Comparison of ENCODE assay signal across 13 cellular contexts in the genomic region with DNA sequence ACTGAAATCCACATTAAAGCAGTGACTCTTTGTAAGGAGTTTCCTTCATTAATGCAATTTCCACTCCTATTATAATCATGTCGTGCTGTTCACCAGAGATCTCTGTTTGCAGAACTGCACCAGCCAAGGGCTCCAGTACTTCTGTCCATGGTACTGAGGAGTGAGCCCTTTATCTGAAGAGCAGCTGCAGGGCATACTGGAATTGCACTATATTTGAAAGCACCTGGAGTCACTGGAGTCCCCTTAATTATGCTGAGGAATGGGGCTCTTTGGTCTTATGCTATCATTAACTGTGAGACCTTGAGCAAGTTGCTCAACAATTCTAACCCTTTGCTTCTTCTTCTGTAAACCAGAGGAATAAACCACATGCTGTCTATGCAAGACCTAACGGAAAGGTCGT.
A peak's percentile ranks its signal among the peaks of the same experiment; 100 is the strongest.
DNase-seq lines count a peak whose midpoint lies in the region; ATAC-seq and TF ChIP-seq lines count a peak whose summit lies in the region.
"Had no signal": no experiment of that assay in that cellular context is flagged by ENCODE, and none has a peak within 500 bp of the region (broad histone marks: within the 10 kb centered on the region; RNA-seq: fewer than 3 reads in every experiment).

No MANE protein-coding gene starts in this region.

- H2AFZ ChIP-seq in GM23248: no peak overlapping the region

- H3K27me3 ChIP-seq in GM23248 (replicated peaks; ENCODE audit: insufficient read depth) (no peaks in the 10 kb centered on the region), right lobe of liver (no peaks in the 10 kb centered on the region), gastroesophageal sphincter (no peaks in the 10 kb centered on the region)

- H4K20me1 ChIP-seq in GM23248 (ENCODE audit: insufficient read depth): no peaks in the 10 kb centered on the region

- H3K9me3 ChIP-seq in GM23248 (ENCODE audit: low read depth) (no peaks in the 10 kb centered on the region), right lobe of liver (no peaks in the 10 kb centered on the region), gastroesophageal sphincter (no peaks in the 10 kb centered on the region)

- no peaks in the 10 kb centered on the region for H3K79me2 ChIP-seq in GM23248 (ENCODE audit: insufficient read depth)

- TF ChIP-seq POLR2A in right lobe of liver (IDR thresholded peaks at IDR 0.05) (no peak), gastroesophageal sphincter (IDR thresholded peaks at IDR 0.05) (no peak)

- H3K9ac ChIP-seq in GM23248: no peak overlapping the region
- H3K9ac ChIP-seq: KMS-11 had no signal

- H3K27me3 Mint-ChIP-seq in activated naive CD8-positive, alpha-beta T cell treated with anti-CD3 and anti-CD28 coated beads for 36 hours: peaks cover 14% of the 10 kb centered on the region
- H3K27me3 Mint-ChIP-seq: dendritic cell treated with granulocyte-macrophage colony-stimulating factor and Interleukin-4, amounts not matched to agents 40 ng/mL and 50 ng/mL, for 4 days had no signal

- H3K4me3 Mint-ChIP-seq in activated naive CD8-positive, alpha-beta T cell treated with anti-CD3 and anti-CD28 coated beads for 36 hours: no peak overlapping the region
- H3K4me3 Mint-ChIP-seq: dendritic cell treated with granulocyte-macrophage colony-stimulating factor and Interleukin-4, amounts not matched to agents 40 ng/mL and 50 ng/mL, for 4 days had no signal

- H3K4me1 Mint-ChIP-seq in activated naive CD8-positive, alpha-beta T cell treated with anti-CD3 and anti-CD28 coated beads for 36 hours: no peaks in the 10 kb centered on the region

- no peak overlapping the region for H3K27ac Mint-ChIP-seq in activated naive CD8-positive, alpha-beta T cell treated with anti-CD3 and anti-CD28 coated beads for 36 hours
- H3K27ac Mint-ChIP-seq: dendritic cell treated with granulocyte-macrophage colony-stimulating factor and Interleukin-4, amounts not matched to agents 40 ng/mL and 50 ng/mL, for 4 days had no signal

- 65 to 69% methylated on average over 3 of the region's 3 CpGs for WGBS in GM23248 (ENCODE audit: low coverage in 1 of 2, low lambda C conversion rate in 2 of 2, missing lambda C conversion rate in 2 of 2), 2 experiments
- 85% methylated on average over 3 of the region's 3 CpGs for WGBS in right lobe of liver (ENCODE audit: insufficient coverage, low coverage, low lambda C conversion rate, missing lambda C conversion rate)
- 0 to 69% methylated on average over 1 to 3 of the region's 3 CpGs for WGBS in gastroesophageal sphincter (ENCODE audit: low coverage in 1 of 2), 2 donors

- no peaks in the 10 kb centered on the region for H3K36me3 Mint-ChIP-seq in activated naive CD8-positive, alpha-beta T cell treated with anti-CD3 and anti-CD28 coated beads for 36 hours

- intact Hi-C loops in right lobe of liver (cut with DNase I): no loop called here

- TF ChIP-seq CTCF in right lobe of liver (IDR thresholded peaks at IDR 0.05): no peak
- TF ChIP-seq CTCF in gastroesophageal sphincter (IDR thresholded peaks at IDR 0.05): no peak

- H3K27ac ChIP-seq in GM23248: no peak overlapping the region
- no peak overlapping the region for H3K27ac ChIP-seq in right lobe of liver
- H3K27ac ChIP-seq in gastroesophageal sphincter: no peak overlapping the region
- H3K27ac ChIP-seq: KMS-11 had no signal

- no peak for TF ChIP-seq EP300 in gastroesophageal sphincter (IDR thresholded peaks at IDR 0.05)

- H3F3A ChIP-seq in GM23248 (ENCODE audit: insufficient read depth): 0 out of 2 replicates have a peak, but pooled peaks cover 11% of the 10 kb centered on the region

- peak; percentile 38 for DNase-seq in GM23248
- peak; percentile 30 for DNase-seq in NCI-H226
- DNase-seq in dermis microvascular lymphatic vessel endothelial cell (ENCODE audit: low read depth in 2 of 2): peak; percentile 3 to 49
- no peak for DNase-seq in right lobe of liver
- no peak for DNase-seq in medulla oblongata (ENCODE audit: extremely low spot score)
- DNase-seq in activated naive CD8-positive, alpha-beta T cell treated with anti-CD3 and anti-CD28 coated beads for 36 hours: no peak
- DNase-seq in amygdala (lab: John Stamatoyannopoulos, UW): no peak
- DNase-seq: COR-L47, NCI-H345, substantia nigra had no signal

- ATAC-seq in right lobe of liver (peak in 3 of 4 donors; percentile 27 to 45 (median 27)), gastroesophageal sphincter (no peak)

- H3K9me2 ChIP-seq in GM23248 (ENCODE audit: insufficient read depth): no peaks in the 10 kb centered on the region

- H3K36me3 ChIP-seq in GM23248 (ENCODE audit: low read depth) (peaks cover 62% of the 10 kb centered on the region), right lobe of liver (peaks cover 0 to 63% (median 19%) of the 10 kb centered on the region in 4 donors), gastroesophageal sphincter (peaks cover 11 to 84% of the 10 kb centered on the region in 2 donors)

- H3K4me3 ChIP-seq in GM23248 (no peak overlapping the region), right lobe of liver (no peak overlapping the region), gastroesophageal sphincter (no peak overlapping the region)

- H3K4me2 ChIP-seq in GM23248 (ENCODE audit: unreplicated experiment): no peak overlapping the region
- H3K4me2 ChIP-seq: KMS-11 had no signal

- H3K9me3 Mint-ChIP-seq in activated naive CD8-positive, alpha-beta T cell treated with anti-CD3 and anti-CD28 coated beads for 36 hours: no peaks in the 10 kb centered on the region
- H3K9me3 Mint-ChIP-seq: dendritic cell treated with granulocyte-macrophage colony-stimulating factor and Interleukin-4, amounts not matched to agents 40 ng/mL and 50 ng/mL, for 4 days had no signal

- no peaks in the 10 kb centered on the region for H3K4me1 ChIP-seq in GM23248 (ENCODE audit: insufficient read depth)
- no peaks in the 10 kb centered on the region for H3K4me1 ChIP-seq in right lobe of liver
- H3K4me1 ChIP-seq in gastroesophageal sphincter: no peaks in the 10 kb centered on the region

- in situ Hi-C loops in GM23248 (cut with MboI): no loop called here

Comparison
In these comparisons a context has a peak if more than half of its experiments do, and no peak if none do; other contexts are left out.
1. DNase-seq: peak in GM23248 (single experiment), NCI-H226 (single experiment) and dermis microvascular lymphatic vessel endothelial cell (2 of 2); none in right lobe of liver (0 of 3), medulla oblongata (single experiment), activated naive CD8-positive, alpha-beta T cell treated with anti-CD3 and anti-CD28 coated beads for 36 hours (single experiment) and amygdala (0 of 56).